In genomic region chr3:14461748-14462324, GRCh38 we compare ENCODE assay signal across 8 cellular contexts. TPM values are rescaled to one million over a fixed set of nuclear protein-coding genes. Genes with fewer than 3 reads are reported as not detected.
A peak's percentile ranks its signal among the peaks of the same experiment; 100 is the strongest.
DNase-seq lines count a peak whose midpoint lies in the region; ATAC-seq and TF ChIP-seq lines count a peak whose summit lies in the region.

No MANE protein-coding gene starts in this region.

- no peaks in the 10 kb centered on the region for H3K9me3 Mint-ChIP-seq in T-cell

- peaks cover 0 to 4% (median 0%) of the 10 kb centered on the region in 3 donors for H3K4me1 Mint-ChIP-seq in T-cell

- CTCF ChIA-PET in T-cell (lab: Charles Lee): interaction anchor here in 1 of 2 donors (1.1 to 2.8 kb wide), 3 partner anchors 24 to 565 kb away, joined by 3 to 10 read pairs (median 9); partner anchors contain the start of gene SLC6A6

- H3K36me3 Mint-ChIP-seq in T-cell: peaks cover 31% of the 10 kb centered on the region

- no peaks in the 10 kb centered on the region for H3K9me3 ChIP-seq in liver (ENCODE audit: control insufficient read depth in 4 of 4, low read length in 3 of 4)
- no peaks in the 10 kb centered on the region for H3K9me3 ChIP-seq in testis

- no peak overlapping the region for H3K27ac ChIP-seq in liver (ENCODE audit: low read depth in 1 of 2, low read length in 2 of 2)
- no peak overlapping the region for H3K27ac ChIP-seq in testis

- TF ChIP-seq CTCF in choroid plexus epithelial cell (conservative IDR thresholded peaks at IDR 0.05; ENCODE audit: low read depth, low read length) (peak; percentile 89), liver (IDR thresholded peaks at IDR 0.05; ENCODE audit: low read depth, low read length, missing input control) (peak; percentile 58), testis (IDR thresholded peaks at IDR 0.05) (peak in 2 of 3 experiments; percentile 21 to 27)

- H3K4me3 ChIP-seq in choroid plexus epithelial cell (ENCODE audit: low read depth, low read length) (no peak overlapping the region), liver (ENCODE audit: low read depth in 1 of 3, low read length in 3 of 3) (no peak overlapping the region), testis (no peak overlapping the region)

- POLR2A ChIA-PET in T-cell (lab: Charles Lee): no interaction called here

- H3K9ac ChIP-seq in liver (ENCODE audit: low read depth in 1 of 2, low read length in 2 of 2): no peak overlapping the region

- H3K36me3 ChIP-seq in liver (ENCODE audit: control insufficient read depth in 4 of 4, insufficient read depth in 3 of 4, low read depth in 1 of 4, low read length in 3 of 4) (no peaks in the 10 kb centered on the region), testis (ENCODE audit: low read depth, missing control alignments) (no peaks in the 10 kb centered on the region)

- no peak overlapping the region for H3K4me3 Mint-ChIP-seq in T-cell

- peak; percentile 48 to 74 (median 64) for ATAC-seq in T-cell (replicated peaks in 1 of 4)

- peak; percentile 88 to 89 for TF ChIP-seq RAD21 in liver (IDR thresholded peaks at IDR 0.05)

- no peak overlapping the region for H3K27ac Mint-ChIP-seq in T-cell

- WGBS in liver: 72% methylated on average over 8 of the region's 8 CpGs
- WGBS in testis, 2 donors: 82 to 91% methylated on average over 8 of the region's 8 CpGs

- H3K27me3 ChIP-seq in liver (ENCODE audit: control insufficient read depth in 4 of 4, insufficient read depth in 4 of 4, low read length in 3 of 4) (no peaks in the 10 kb centered on the region), testis (no peaks in the 10 kb centered on the region)

- no peaks in the 10 kb centered on the region for H3K27me3 Mint-ChIP-seq in T-cell

- intact Hi-C loops in testis (cut with DNase I; ENCODE audit: low total_unique reads): loop anchor here (5.0 to 10.0 kb wide), 2 partner anchors 200 to 257 kb away; no protein-coding TSS in a partner anchor

- no peak for TF ChIP-seq POLR2A in testis (IDR thresholded peaks at IDR 0.05)

- no peaks in the 10 kb centered on the region for H3K4me1 ChIP-seq in liver (ENCODE audit: control insufficient read depth in 4 of 4, insufficient read depth in 4 of 4, low read length in 3 of 4)
- peaks cover 14% of the 10 kb centered on the region for H3K4me1 ChIP-seq in testis

- peak; percentile 9 for DNase-seq in NCI-H1436 (lab: John Stamatoyannopoulos, UW)
- no peak for DNase-seq in NCI-H1436 treated with DMSO at 0.1 percent for 48 hours (lab: John Stamatoyannopoulos, UW)
- peak; percentile 36 for DNase-seq in HPDE6-E6E7 (ENCODE audit: extremely low spot score)
- peak in 28 of 34 experiments; percentile 13 to 52 (median 30) for DNase-seq in T-cell
- DNase-seq in choroid plexus epithelial cell (ENCODE audit: low read depth): peak; percentile 85
- peak; percentile 68 for DNase-seq in testis
- DNase-seq in NCI-H2107 treated with DMSO at 0.1 percent for 48 hours (lab: John Stamatoyannopoulos, UW; ENCODE audit: unreplicated experiment): no peak

TF ChIP-seq in liver, 16 proteins besides CTCF, POLR2A, EP300 and RAD21:
- TF ChIP-seq, protein P1, sequence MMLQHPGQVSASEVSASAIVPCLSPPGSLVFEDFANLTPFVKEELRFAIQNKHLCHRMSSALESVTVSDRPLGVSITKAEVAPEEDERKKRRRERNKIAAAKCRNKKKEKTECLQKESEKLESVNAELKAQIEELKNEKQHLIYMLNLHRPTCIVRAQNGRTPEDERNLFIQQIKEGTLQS (IDR thresholded peaks at IDR 0.05): no peak
- no peak for TF ChIP-seq FOXA1 (IDR thresholded peaks at IDR 0.05)
- no peak for TF ChIP-seq TAF1 (conservative IDR thresholded peaks at IDR 0.05)
- no peak for TF ChIP-seq FOXA2 (IDR thresholded peaks at IDR 0.05)
- TF ChIP-seq ZBTB33 (IDR thresholded peaks at IDR 0.05): no peak
- no peak for TF ChIP-seq EGR1 (IDR thresholded peaks at IDR 0.05; ENCODE audit: low read depth in 2 of 2)
- no peak for TF ChIP-seq JUND (IDR thresholded peaks at IDR 0.05)
- TF ChIP-seq RXRA (IDR thresholded peaks at IDR 0.05): no peak
- no peak for TF ChIP-seq SP1 (IDR thresholded peaks at IDR 0.05)
- TF ChIP-seq HNF4G (IDR thresholded peaks at IDR 0.05): no peak

RNA-seq across cellular contexts. Expression of gene SLC6A6, which starts 59.4 kb away (rescaled TPM):
- total RNA-seq in T-cell (10 to 100 TPM; 49.3 to 72.5 (median 63.6) TPM), liver (1 to 10 TPM; 4.7 to 7.2 TPM), testis (10 to 100 TPM; 13.7 to 14.9 TPM)
- polyA plus RNA-seq in liver (1 to 10 TPM in 1 of 2 donors, under 1 TPM in 1; 0.92 to 1.1 TPM), testis (ENCODE audit: insufficient read depth, low read depth, low replicate concordance) (9.7 TPM)

Comparison
In these comparisons a context has a peak if more than half of its experiments do, and no peak if none do; other contexts are left out.
1. DNase-seq: peak in NCI-H1436 (single experiment), HPDE6-E6E7 (single experiment), T-cell (28 of 34), choroid plexus epithelial cell (single experiment) and testis (single experiment); none in NCI-H1436 treated with DMSO at 0.1 percent for 48 hours (single experiment) and NCI-H2107 treated with DMSO at 0.1 percent for 48 hours (single experiment).
2. CTCF ChIP-seq: peak in every context shown above with its lines; median percentile 89 in choroid plexus epithelial cell; 58 in liver; 24 in testis.